22 cellular contexts compared by ENCODE assay signal in genomic region chr6:130846507-130846906, GRCh38. TPM values are rescaled to one million over a fixed set of nuclear protein-coding genes. Genes with fewer than 3 reads are reported as not detected.
DNase-seq lines count a peak whose midpoint lies in the region; ATAC-seq and TF ChIP-seq lines count a peak whose summit lies in the region.
"Had no signal": no experiment of that assay in that cellular context is flagged by ENCODE, and none has a peak within 500 bp of the region (broad histone marks: within the 10 kb centered on the region; RNA-seq: fewer than 3 reads in every experiment).

No MANE protein-coding gene starts in this region.

- no peaks in the 10 kb centered on the region for H3K27me3 ChIP-seq in BLaER1 treated with 17β-estradiol and CSF1 and Interleukin-3, amounts not matched to agents 10 nM and 100 nM

- no peak for TF ChIP-seq CTCF in mesothelial cell of epicardium (IDR thresholded peaks at IDR 0.05; ENCODE audit: unreplicated experiment)

- intact Hi-C loops in left ventricle myocardium superior (cut with micrococcal nuclease) (no loop called here), Right ventricle myocardium superior (cut with DNase I) (no loop called here)
- intact Hi-C loops in activated CD4-positive, alpha-beta T cell treated with anti-CD3 and anti-CD28 coated beads for 36 hours (cut with DNase I, micrococcal nuclease) = loop anchor here in 1 of 2 experiments (10.0 kb wide), 2 partner anchors 772 to 802 kb away; no protein-coding TSS in a partner anchor

- no peaks in the 10 kb centered on the region for H3K9me3 ChIP-seq in BLaER1 treated with 17β-estradiol and CSF1 and Interleukin-3, amounts not matched to agents 10 nM and 100 nM (replicated peaks in 1 of 11)

- H3K4me3 ChIP-seq in BLaER1 treated with 17β-estradiol and CSF1 and Interleukin-3, amounts not matched to agents 10 nM and 100 nM = 0 out of 20 replicates have a peak overlapping the region, but pooled peaks of 1 of the 10 experiments have one; percentile 16
- H3K4me3 ChIP-seq: GM12878, GM23338 had no signal

- H3K27me3 Mint-ChIP-seq in mesothelial cell of epicardium (ENCODE audit: low read depth) = no peaks in the 10 kb centered on the region
- no peaks in the 10 kb centered on the region for H3K27me3 Mint-ChIP-seq in stimulated activated memory B cell treated with anti-CD40 and anti-IgM and Interleukin-4, amounts not matched to agents 10 μg/mL and 1 μg/mL and 100 μg/mL, for 72 hours
- no peaks in the 10 kb centered on the region for H3K27me3 Mint-ChIP-seq in activated CD4-positive, alpha-beta T cell treated with anti-CD3 and anti-CD28 coated beads for 36 hours
- H3K27me3 Mint-ChIP-seq: CD4-positive, alpha-beta T cell had no signal

- ATAC-seq in left ventricle myocardium superior (peak; percentile 38), Right ventricle myocardium superior (ENCODE audit: poor library complexity) (no peak), GM19035 (IDR thresholded peaks at IDR 0.05; ENCODE audit: unreplicated experiment) (no peak)
- no peak for ATAC-seq in stimulated activated memory B cell treated with anti-CD40 and anti-IgM and Interleukin-4, amounts not matched to agents 10 μg/mL and 1 μg/mL and 100 μg/mL, for 72 hours
- ATAC-seq in activated CD4-positive, alpha-beta T cell treated with anti-CD3 and anti-CD28 coated beads for 36 hours = no peak
- ATAC-seq: GM12878, GM23338, HCT116 had no signal

- H3K9me3 Mint-ChIP-seq in mesothelial cell of epicardium = no peaks in the 10 kb centered on the region
- H3K9me3 Mint-ChIP-seq in stimulated activated memory B cell treated with anti-CD40 and anti-IgM and Interleukin-4, amounts not matched to agents 10 μg/mL and 1 μg/mL and 100 μg/mL, for 72 hours = no peaks in the 10 kb centered on the region
- H3K9me3 Mint-ChIP-seq in activated CD4-positive, alpha-beta T cell treated with anti-CD3 and anti-CD28 coated beads for 36 hours (ENCODE audit: low read depth) = no peaks in the 10 kb centered on the region
- H3K9me3 Mint-ChIP-seq: CD4-positive, alpha-beta T cell; CD8-positive, alpha-beta memory T cell; GM23338; H9 had no signal

- H3K4me2 ChIP-seq in BLaER1 treated with 17β-estradiol and CSF1 and Interleukin-3, amounts not matched to agents 10 nM and 100 nM = peak overlapping the region in 10 of 11 experiments; percentile 55 to 87 (median 76); a peak in 17 of 22 replicates
- H3K4me2 ChIP-seq: GM23338 had no signal

- H3K27ac Mint-ChIP-seq in mesothelial cell of epicardium = peak overlapping the region; percentile 43
- peak overlapping the region; percentile 3 for H3K27ac Mint-ChIP-seq in stimulated activated memory B cell treated with anti-CD40 and anti-IgM and Interleukin-4, amounts not matched to agents 10 μg/mL and 1 μg/mL and 100 μg/mL, for 72 hours
- H3K27ac Mint-ChIP-seq in activated CD4-positive, alpha-beta T cell treated with anti-CD3 and anti-CD28 coated beads for 36 hours = no peak overlapping the region
- H3K27ac Mint-ChIP-seq: CD4-positive, alpha-beta T cell had no signal

- H3K27ac ChIP-seq in BLaER1 treated with 17β-estradiol and CSF1 and Interleukin-3, amounts not matched to agents 10 nM and 100 nM = peak overlapping the region in 6 of 11 experiments; percentile 15 to 63 (median 46); a peak in 7 of 22 replicates

- H4K20me1 ChIP-seq in BLaER1 treated with 17β-estradiol and CSF1 and Interleukin-3, amounts not matched to agents 10 nM and 100 nM = no peaks in the 10 kb centered on the region

- peak overlapping the region in 1 of 11 experiments; percentile 28; a peak in 1 of 22 replicates for H3K9ac ChIP-seq in BLaER1 treated with 17β-estradiol and CSF1 and Interleukin-3, amounts not matched to agents 10 nM and 100 nM

- no peaks in the 10 kb centered on the region for H3K36me3 Mint-ChIP-seq in mesothelial cell of epicardium
- peaks cover 4% of the 10 kb centered on the region for H3K36me3 Mint-ChIP-seq in stimulated activated memory B cell treated with anti-CD40 and anti-IgM and Interleukin-4, amounts not matched to agents 10 μg/mL and 1 μg/mL and 100 μg/mL, for 72 hours
- H3K36me3 Mint-ChIP-seq in activated CD4-positive, alpha-beta T cell treated with anti-CD3 and anti-CD28 coated beads for 36 hours (ENCODE audit: low read depth) = no peaks in the 10 kb centered on the region
- H3K36me3 Mint-ChIP-seq: CD8-positive, alpha-beta memory T cell had no signal

- no peak for DNase-seq in left ventricle myocardium superior
- no peak for DNase-seq in Right ventricle myocardium superior
- DNase-seq in mesothelial cell of epicardium (ENCODE audit: low spot score in 2 of 2, unreplicated experiment in 2 of 2) = no peak
- no peak for DNase-seq in activated CD4-positive, alpha-beta T cell treated with anti-CD3 and anti-CD28 coated beads for 36 hours
- DNase-seq in NCI-H2029 treated with DMSO at 0.1 percent for 48 hours (lab: John Stamatoyannopoulos, UW) = no peak
- DNase-seq: C1 segment of cervical spinal cord; CD4-positive, alpha-beta T cell; CD8-positive, alpha-beta memory T cell; DMS 273 treated with DMSO at 0.1 percent for 48 hours; DMS79; EL; GDM1; H9 had no signal

- H3K4me1 Mint-ChIP-seq in mesothelial cell of epicardium = peaks cover 12% of the 10 kb centered on the region
- H3K4me1 Mint-ChIP-seq in stimulated activated memory B cell treated with anti-CD40 and anti-IgM and Interleukin-4, amounts not matched to agents 10 μg/mL and 1 μg/mL and 100 μg/mL, for 72 hours = peaks cover 12% of the 10 kb centered on the region
- peaks cover 3% of the 10 kb centered on the region for H3K4me1 Mint-ChIP-seq in activated CD4-positive, alpha-beta T cell treated with anti-CD3 and anti-CD28 coated beads for 36 hours

- H3K4me1 ChIP-seq in BLaER1 treated with 17β-estradiol and CSF1 and Interleukin-3, amounts not matched to agents 10 nM and 100 nM = peaks cover 23 to 73% (median 51%) of the 10 kb centered on the region in 10 experiments; a peak in 19 of 20 replicates

- CTCF ChIA-PET in activated CD4-positive, alpha-beta T cell treated with anti-CD3 and anti-CD28 coated beads for 36 hours (lab: Charles Lee) = no interaction called here

- H3K36me3 ChIP-seq in BLaER1 treated with 17β-estradiol and CSF1 and Interleukin-3, amounts not matched to agents 10 nM and 100 nM = peaks cover 0 to 13% (median 5%) of the 10 kb centered on the region in 11 experiments; a peak in 9 of 22 replicates

- H3K4me3 Mint-ChIP-seq in mesothelial cell of epicardium = no peak overlapping the region
- H3K4me3 Mint-ChIP-seq in stimulated activated memory B cell treated with anti-CD40 and anti-IgM and Interleukin-4, amounts not matched to agents 10 μg/mL and 1 μg/mL and 100 μg/mL, for 72 hours = no peak overlapping the region
- H3K4me3 Mint-ChIP-seq in activated CD4-positive, alpha-beta T cell treated with anti-CD3 and anti-CD28 coated beads for 36 hours = no peak overlapping the region
- H3K4me3 Mint-ChIP-seq: CD4-positive, alpha-beta T cell; CD8-positive, alpha-beta memory T cell; GM23338; H9 had no signal

- POLR2A ChIA-PET in activated CD4-positive, alpha-beta T cell treated with anti-CD3 and anti-CD28 coated beads for 36 hours (lab: Charles Lee) = no interaction called here

RNA-seq across cellular contexts. Expression of gene SMLR1, which starts 19.3 kb away (rescaled TPM):
- not detected for total RNA-seq in left ventricle myocardium superior
- not detected for total RNA-seq in Right ventricle myocardium superior
- not detected in 3 replicates for total RNA-seq in mesothelial cell of epicardium
- total RNA-seq in activated CD4-positive, alpha-beta T cell treated with anti-CD3 and anti-CD28 coated beads for 36 hours = not detected
- total RNA-seq: A172; A673; CD4-positive, alpha-beta T cell; CD8-positive, alpha-beta memory T cell; GM23338; H4; H9 had no signal
